ENCODE assay signal across 1 cellular context in genomic region chr21:42340187-42340586, GRCh38.
TF ChIP-seq lines count a peak whose summit lies in the region.

No MANE protein-coding gene starts in this region.

TF ChIP-seq in GM12878, 131 proteins besides CTCF, POLR2A, EP300 and RAD21:
- TF ChIP-seq CHD4 (IDR thresholded peaks at IDR 0.05) (no peak), MTA3 (IDR thresholded peaks at IDR 0.05; ENCODE audit: borderline replicate concordance, low read length) (no peak), EZH2 (IDR thresholded peaks at IDR 0.05; ENCODE audit: borderline replicate concordance, control insufficient read depth, low read depth, low read length) (no peak), BACH1 (IDR thresholded peaks at IDR 0.05; ENCODE audit: borderline replicate concordance) (no peak), RELB (IDR thresholded peaks at IDR 0.05; ENCODE audit: low read depth) (no peak), CREB1 (IDR thresholded peaks at IDR 0.05; ENCODE audit: low read depth) (no peak), NR2C2 (IDR thresholded peaks at IDR 0.05; ENCODE audit: borderline replicate concordance, control insufficient read depth, insufficient read length, low read depth) (no peak), ZNF274 (IDR thresholded peaks at IDR 0.05; ENCODE audit: insufficient read depth, insufficient read length) (no peak), POLR2AphosphoS5 (IDR thresholded peaks at IDR 0.05; ENCODE audit: low read length) (no peak), RELA (IDR thresholded peaks at IDR 0.05; ENCODE audit: borderline replicate concordance, partially characterized antibody) (no peak), RUNX3 (IDR thresholded peaks at IDR 0.05; ENCODE audit: low read length) (no peak), CBX3 (IDR thresholded peaks at IDR 0.05; ENCODE audit: borderline replicate concordance, low read depth) (no peak), NR2C1 (IDR thresholded peaks at IDR 0.05) (no peak), TAF1 (IDR thresholded peaks at IDR 0.05; ENCODE audit: borderline replicate concordance, low read depth, low read length) (no peak), NRF1 (conservative IDR thresholded peaks at IDR 0.05; ENCODE audit: low read depth, low read length) (no peak), RCOR1 (conservative IDR thresholded peaks at IDR 0.05; ENCODE audit: low read depth, low read length) (no peak)
